Comparison of ENCODE assay signal across 1 cellular context in genomic region chr6:144582939-144583613, GRCh38.
TF ChIP-seq lines count a peak whose summit lies in the region.

No MANE protein-coding gene starts in this region.

TF ChIP-seq in GM12878, 131 proteins besides CTCF, POLR2A, EP300 and RAD21 (continued from another document):
- TF ChIP-seq IRF3 (IDR thresholded peaks at IDR 0.05) (no peak), ZNF24 (IDR thresholded peaks at IDR 0.05) (no peak), PKNOX1 (IDR thresholded peaks at IDR 0.05) (peak; percentile 59; the same call in 1 of the 2 replicates), HDAC2 (IDR thresholded peaks at IDR 0.05) (no peak), IKZF2 (IDR thresholded peaks at IDR 0.05) (peak; percentile 66 to 69), RCOR1 (conservative IDR thresholded peaks at IDR 0.05; ENCODE audit: low read depth, low read length) (0 out of 2 replicates have a peak, but pooled peaks have one; percentile 18), SKIL (IDR thresholded peaks at IDR 0.05; ENCODE audit: low read depth, poor library complexity, severe bottlenecking) (peak; percentile 86), TBL1XR1 (IDR thresholded peaks at IDR 0.05; ENCODE audit: low read depth, low read length) (0 out of 2 replicates have a peak, but pooled peaks have one; percentile 55), RUNX3 (IDR thresholded peaks at IDR 0.05; ENCODE audit: low read length) (peak; percentile 100), MEF2B (IDR thresholded peaks at IDR 0.05; ENCODE audit: partially characterized antibody, poor library complexity, severe bottlenecking) (no peak), EGR1 (IDR thresholded peaks at IDR 0.05; ENCODE audit: borderline replicate concordance in 1 of 2, low read depth in 2 of 2, low read length in 2 of 2) (no peak), BCL11A (IDR thresholded peaks at IDR 0.05; ENCODE audit: low read depth, low read length) (peak; percentile 79), ZNF207 (IDR thresholded peaks at IDR 0.05; ENCODE audit: borderline replicate concordance) (no peak), SIX5 (IDR thresholded peaks at IDR 0.05; ENCODE audit: low read depth, low read length, severe bottlenecking) (no peak), MXI1 (IDR thresholded peaks at IDR 0.05; ENCODE audit: low read depth, low read length) (no peak), CHD2 (IDR thresholded peaks at IDR 0.05; ENCODE audit: borderline replicate concordance, low read depth, low read length) (no peak), NBN (IDR thresholded peaks at IDR 0.05) (no peak), POLR2AphosphoS2 (IDR thresholded peaks at IDR 0.05; ENCODE audit: low read depth, low read length) (no peak), CBX5 (IDR thresholded peaks at IDR 0.05; ENCODE audit: low read depth) (no peak), SMC3 (IDR thresholded peaks at IDR 0.05; ENCODE audit: borderline replicate concordance, low read length) (no peak), CBFB (IDR thresholded peaks at IDR 0.05; ENCODE audit: low read depth) (peak; percentile 84), PAX5 (IDR thresholded peaks at IDR 0.05; ENCODE audit: borderline replicate concordance, low read depth, low read length) (peak; percentile 55; the same call in 1 of the 2 replicates), GABPA (IDR thresholded peaks at IDR 0.05; ENCODE audit: low read depth) (peak; percentile 35; the same call in 1 of the 2 replicates)
- TF ChIP-seq, protein P1, sequence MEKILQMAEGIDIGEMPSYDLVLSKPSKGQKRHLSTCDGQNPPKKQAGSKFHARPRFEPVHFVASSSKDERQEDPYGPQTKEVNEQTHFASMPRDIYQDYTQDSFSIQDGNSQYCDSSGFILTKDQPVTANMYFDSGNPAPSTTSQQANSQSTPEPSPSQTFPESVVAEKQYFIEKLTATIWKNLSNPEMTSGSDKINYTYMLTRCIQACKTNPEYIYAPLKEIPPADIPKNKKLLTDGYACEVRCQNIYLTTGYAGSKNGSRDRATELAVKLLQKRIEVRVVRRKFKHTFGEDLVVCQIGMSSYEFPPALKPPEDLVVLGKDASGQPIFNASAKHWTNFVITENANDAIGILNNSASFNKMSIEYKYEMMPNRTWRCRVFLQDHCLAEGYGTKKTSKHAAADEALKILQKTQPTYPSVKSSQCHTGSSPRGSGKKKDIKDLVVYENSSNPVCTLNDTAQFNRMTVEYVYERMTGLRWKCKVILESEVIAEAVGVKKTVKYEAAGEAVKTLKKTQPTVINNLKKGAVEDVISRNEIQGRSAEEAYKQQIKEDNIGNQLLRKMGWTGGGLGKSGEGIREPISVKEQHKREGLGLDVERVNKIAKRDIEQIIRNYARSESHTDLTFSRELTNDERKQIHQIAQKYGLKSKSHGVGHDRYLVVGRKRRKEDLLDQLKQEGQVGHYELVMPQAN (conservative IDR thresholded peaks at IDR 0.05), result no peak
- TF ChIP-seq, protein P2, sequence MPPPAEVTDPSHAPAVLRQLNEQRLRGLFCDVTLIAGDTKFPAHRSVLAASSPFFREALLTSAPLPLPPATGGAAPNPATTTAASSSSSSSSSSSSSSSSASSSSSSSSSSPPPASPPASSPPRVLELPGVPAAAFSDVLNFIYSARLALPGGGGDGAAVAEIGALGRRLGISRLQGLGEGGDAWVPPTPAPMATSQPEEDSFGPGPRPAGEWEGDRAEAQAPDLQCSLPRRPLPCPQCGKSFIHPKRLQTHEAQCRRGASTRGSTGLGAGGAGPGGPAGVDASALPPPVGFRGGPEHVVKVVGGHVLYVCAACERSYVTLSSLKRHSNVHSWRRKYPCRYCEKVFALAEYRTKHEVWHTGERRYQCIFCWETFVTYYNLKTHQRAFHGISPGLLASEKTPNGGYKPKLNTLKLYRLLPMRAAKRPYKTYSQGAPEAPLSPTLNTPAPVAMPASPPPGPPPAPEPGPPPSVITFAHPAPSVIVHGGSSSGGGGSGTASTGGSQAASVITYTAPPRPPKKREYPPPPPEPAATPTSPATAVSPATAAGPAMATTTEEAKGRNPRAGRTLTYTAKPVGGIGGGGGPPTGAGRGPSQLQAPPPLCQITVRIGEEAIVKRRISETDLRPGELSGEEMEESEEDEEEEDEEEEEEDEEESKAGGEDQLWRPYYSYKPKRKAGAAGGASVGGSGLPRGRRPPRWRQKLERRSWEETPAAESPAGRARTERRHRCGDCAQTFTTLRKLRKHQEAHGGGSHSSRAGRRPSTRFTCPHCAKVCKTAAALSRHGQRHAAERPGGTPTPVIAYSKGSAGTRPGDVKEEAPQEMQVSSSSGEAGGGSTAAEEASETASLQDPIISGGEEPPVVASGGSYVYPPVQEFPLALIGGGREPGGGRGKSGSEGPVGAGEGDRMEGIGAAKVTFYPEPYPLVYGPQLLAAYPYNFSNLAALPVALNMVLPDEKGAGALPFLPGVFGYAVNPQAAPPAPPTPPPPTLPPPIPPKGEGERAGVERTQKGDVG (CRISPR knock-in tag; IDR thresholded peaks at IDR 0.05), result no peak
